In the genomic region with DNA sequence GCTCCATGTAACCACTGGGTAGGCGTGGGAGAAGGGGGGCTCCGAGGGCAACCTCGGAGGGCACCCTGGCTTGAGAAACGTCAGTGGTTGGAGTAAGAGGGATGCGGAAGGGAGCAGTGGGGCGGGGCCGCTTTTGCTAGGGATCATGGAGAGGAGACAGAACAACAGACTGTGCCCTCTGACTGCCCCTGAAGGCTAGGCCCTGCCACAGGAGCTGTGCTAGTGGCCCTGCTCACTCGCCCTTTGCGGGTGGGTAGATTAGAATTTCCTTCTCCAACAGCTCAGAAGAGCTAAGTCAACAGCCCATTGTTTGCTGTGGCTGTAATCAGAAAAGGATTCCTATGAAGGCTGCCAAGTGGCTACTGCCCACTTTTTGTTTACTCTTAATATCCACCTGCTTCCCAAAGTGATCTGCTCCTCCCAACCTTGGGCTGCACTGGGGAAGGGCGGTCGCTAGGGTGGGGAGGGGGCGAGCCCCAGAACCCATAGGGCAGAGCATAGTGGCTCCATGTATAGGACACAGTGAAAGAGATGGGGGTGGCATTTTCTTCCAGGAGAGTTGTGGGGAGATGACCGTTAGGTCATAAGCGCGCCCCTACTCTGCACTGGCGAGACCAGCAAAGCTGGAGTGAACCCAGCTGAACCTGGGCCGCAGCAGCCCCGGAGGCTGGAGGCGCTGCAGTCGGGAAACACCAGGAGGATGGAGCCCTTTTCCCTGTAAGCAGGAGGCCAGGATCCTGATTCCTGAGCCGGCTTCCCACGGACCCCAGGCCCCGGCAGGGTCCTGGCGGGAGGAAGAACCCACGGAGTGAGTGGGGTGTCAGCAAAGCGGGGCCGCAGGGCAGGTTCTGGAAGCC, we compare ENCODE assay signal across 20 cellular contexts. TPM values are rescaled to one million over a fixed set of nuclear protein-coding genes. Genes with fewer than 3 reads are reported as not detected.
A peak's percentile ranks its signal among the peaks of the same experiment; 100 is the strongest.
DNase-seq lines count a peak whose midpoint lies in the region; ATAC-seq, FAIRE-seq and TF ChIP-seq lines count a peak whose summit lies in the region.
"Had no signal": no experiment of that assay in that cellular context is flagged by ENCODE, and none has a peak within 500 bp of the region (broad histone marks: within the 10 kb centered on the region; RNA-seq: fewer than 3 reads in every experiment).

No MANE protein-coding gene starts in this region.

- H3K9ac ChIP-seq in endodermal cell (ENCODE audit: extremely low read depth, low read length, poor library complexity, severe bottlenecking) = no peak overlapping the region

- peaks cover 8% of the 10 kb centered on the region for H3K4me1 Mint-ChIP-seq in endodermal cell
- H3K4me1 Mint-ChIP-seq: activated CD4-positive, alpha-beta T cell treated with anti-CD3 and anti-CD28 coated beads for 36 hours had no signal

- DNase-seq in DMS53 treated with DMSO at 0.1 percent for 48 hours (lab: John Stamatoyannopoulos, UW; ENCODE audit: unreplicated experiment) (peak; percentile 96), NCI-H1092 (lab: John Stamatoyannopoulos, UW) (peak; percentile 26), endodermal cell (peak; percentile 57), pancreas (no peak), foreskin melanocyte (no peak)
- DNase-seq in stimulated activated CD4-positive, alpha-beta T cell treated with anti-CD3 and anti-CD28 coated beads, Interleukin-12 subunit alpha, Interleukin-12 subunit beta, amount 100 ng/mL, for 4 hours = no peak
- DNase-seq: activated CD4-positive, alpha-beta T cell treated with anti-CD3 and anti-CD28 coated beads for 36 hours; effector CD4-positive, alpha-beta T cell; foreskin keratinocyte; GF-D8; NCI-H2171 had no signal

- H3K4me3 ChIP-seq in endodermal cell (ENCODE audit: low read length) (no peak overlapping the region), pancreas (no peak overlapping the region)
- H3K4me3 ChIP-seq: HAP-1 had no signal

- no peak overlapping the region for H3K27ac Mint-ChIP-seq in endodermal cell
- H3K27ac Mint-ChIP-seq: activated CD4-positive, alpha-beta T cell treated with anti-CD3 and anti-CD28 coated beads for 36 hours; activated T-helper 1 cell treated with anti-CD3 and anti-CD28 coated beads, Interleukin-12 subunit alpha, Interleukin-12 subunit beta, Interleukin-2, Interleukin-4 antibody, amounts not matched to agents 30 ng/mL and 10 ng/mL and 1 ng/mL, durations not matched to agents 14 hours and 24 hours and 36 hours; stimulated activated naive CD8-positive, alpha-beta T cell treated with anti-CD3 and anti-CD28 coated beads, Interleukin-15, Interleukin-2, amounts not matched to agents 100 ng/mL and 50 ng/mL, for 24 hours had no signal

- H3K27me3 ChIP-seq in endodermal cell (ENCODE audit: control insufficient read depth, insufficient read depth, low read length, poor library complexity, severe bottlenecking) (no peaks in the 10 kb centered on the region), pancreas (no peaks in the 10 kb centered on the region)
- H3K27me3 ChIP-seq: foreskin keratinocyte had no signal

- no peaks in the 10 kb centered on the region for H3K9me3 ChIP-seq in endodermal cell (ENCODE audit: control insufficient read depth, low read length)
- no peaks in the 10 kb centered on the region for H3K9me3 ChIP-seq in pancreas
- H3K9me3 ChIP-seq: HAP-1 had no signal

- peaks cover 3% of the 10 kb centered on the region for H3K4me1 ChIP-seq in endodermal cell (ENCODE audit: control insufficient read depth, insufficient read depth, low read length)
- peaks cover 0 to 14% (median 7%) of the 10 kb centered on the region in 3 donors for H3K4me1 ChIP-seq in pancreas
- H3K4me1 ChIP-seq: foreskin keratinocyte, HAP-1 had no signal

- H3K27me3 Mint-ChIP-seq in endodermal cell (ENCODE audit: insufficient read depth) = no peaks in the 10 kb centered on the region
- H3K27me3 Mint-ChIP-seq: activated CD4-positive, alpha-beta T cell treated with anti-CD3 and anti-CD28 coated beads for 36 hours; stimulated activated naive CD8-positive, alpha-beta T cell treated with anti-CD3 and anti-CD28 coated beads, Interleukin-15, Interleukin-2, amounts not matched to agents 100 ng/mL and 50 ng/mL, for 24 hours had no signal

- 88 to 96% methylated on average over 22 to 27 of the region's 27 CpGs for WGBS in endodermal cell (ENCODE audit: insufficient coverage in 1 of 2, insufficient read length in 1 of 2), 2 experiments
- 71 to 74% methylated on average over 27 of the region's 27 CpGs for WGBS in pancreas, 2 donors

- no peaks in the 10 kb centered on the region for H3K9me3 Mint-ChIP-seq in endodermal cell
- H3K9me3 Mint-ChIP-seq: activated T-helper 1 cell treated with anti-CD3 and anti-CD28 coated beads, Interleukin-12 subunit alpha, Interleukin-12 subunit beta, Interleukin-2, Interleukin-4 antibody, amounts not matched to agents 30 ng/mL and 10 ng/mL and 1 ng/mL, durations not matched to agents 14 hours and 24 hours and 36 hours; stimulated activated naive CD8-positive, alpha-beta T cell treated with anti-CD3 and anti-CD28 coated beads, Interleukin-15, Interleukin-2, amounts not matched to agents 100 ng/mL and 50 ng/mL, for 24 hours had no signal

- H3K4me3 Mint-ChIP-seq in endodermal cell = no peak overlapping the region
- H3K4me3 Mint-ChIP-seq: activated CD4-positive, alpha-beta T cell treated with anti-CD3 and anti-CD28 coated beads for 36 hours; activated T-helper 1 cell treated with anti-CD3 and anti-CD28 coated beads, Interleukin-12 subunit alpha, Interleukin-12 subunit beta, Interleukin-2, Interleukin-4 antibody, amounts not matched to agents 30 ng/mL and 10 ng/mL and 1 ng/mL, durations not matched to agents 14 hours and 24 hours and 36 hours; stimulated activated naive CD8-positive, alpha-beta T cell treated with anti-CD3 and anti-CD28 coated beads, Interleukin-15, Interleukin-2, amounts not matched to agents 100 ng/mL and 50 ng/mL, for 24 hours had no signal

- H3K36me3 Mint-ChIP-seq in endodermal cell (ENCODE audit: low read depth) = peaks cover 10% of the 10 kb centered on the region

- H3K36me3 ChIP-seq in endodermal cell (ENCODE audit: control insufficient read depth, insufficient read depth, low read length) = peaks cover 4% of the 10 kb centered on the region
- peaks cover 3 to 27% (median 5%) of the 10 kb centered on the region in 3 donors for H3K36me3 ChIP-seq in pancreas
- H3K36me3 ChIP-seq: HAP-1 had no signal

- FAIRE-seq in pancreas (lab: Jason Lieb, UNC) = no peak
- FAIRE-seq: islet of Langerhans had no signal

- ATAC-seq in pancreas (peak; percentile 33 to 83 (median 66)), GM19463 (IDR thresholded peaks at IDR 0.05; ENCODE audit: unreplicated experiment) (no peak)
- ATAC-seq: activated CD4-positive, alpha-beta T cell treated with anti-CD3 and anti-CD28 coated beads for 36 hours; foreskin keratinocyte; Panc1 had no signal

- intact Hi-C loops in pancreas (cut with DNase I) = no loop called here

- TF ChIP-seq CTCF in endodermal cell (conservative IDR thresholded peaks at IDR 0.05) (no peak), pancreas (IDR thresholded peaks at IDR 0.05) (no peak)

- H3K27ac ChIP-seq in endodermal cell (ENCODE audit: low read depth, low read length) = no peak overlapping the region
- H3K27ac ChIP-seq in pancreas = no peak overlapping the region
- H3K27ac ChIP-seq: foreskin keratinocyte, HL-60 had no signal

RNA-seq across cellular contexts. Expression of gene C1QTNF9, which starts 1.9 kb away (rescaled TPM):
- total RNA-seq in endodermal cell (not detected), pancreas (under 1 TPM in 4 of 6 donors, not detected in 2; 0.09 to 0.39 (median 0.23) TPM)
- not detected for polyA plus RNA-seq in endodermal cell (2013, experiment 1 of 2)
- not detected for polyA plus RNA-seq in endodermal cell (2013, experiment 2 of 2)
- under 1 TPM; 0.38 to 0.73 TPM for polyA plus RNA-seq in pancreas
- total RNA-seq: activated CD4-positive, alpha-beta T cell treated with anti-CD3 and anti-CD28 coated beads for 36 hours; activated T-helper 1 cell treated with anti-CD3 and anti-CD28 coated beads, Interleukin-12 subunit alpha, Interleukin-12 subunit beta, Interleukin-2, Interleukin-4 antibody, amounts not matched to agents 30 ng/mL and 10 ng/mL and 1 ng/mL, durations not matched to agents 14 hours and 24 hours and 36 hours; foreskin keratinocyte; LHCN-M2; T-helper 1 cell treated with Interleukin-12 subunit alpha and Interleukin-12 subunit beta and Interleukin-4 antibody, amounts not matched to agents 30 ng/mL and 1 ng/mL, for 36 hours had no signal
- polyA plus RNA-seq: foreskin keratinocyte had no signal

Comparison
In these comparisons a context has a peak if more than half of its experiments do, and no peak if none do; other contexts are left out.
1. DNase-seq: peak in DMS53 treated with DMSO at 0.1 percent for 48 hours (single experiment), NCI-H1092 (single experiment) and endodermal cell (single experiment); none in pancreas (0 of 6), stimulated activated CD4-positive, alpha-beta T cell treated with anti-CD3 and anti-CD28 coated beads, Interleukin-12 subunit alpha, Interleukin-12 subunit beta, amount 100 ng/mL, for 4 hours (single experiment) and foreskin melanocyte (single experiment).